ENCODE assay signal across 28 cellular contexts in the genomic region with DNA sequence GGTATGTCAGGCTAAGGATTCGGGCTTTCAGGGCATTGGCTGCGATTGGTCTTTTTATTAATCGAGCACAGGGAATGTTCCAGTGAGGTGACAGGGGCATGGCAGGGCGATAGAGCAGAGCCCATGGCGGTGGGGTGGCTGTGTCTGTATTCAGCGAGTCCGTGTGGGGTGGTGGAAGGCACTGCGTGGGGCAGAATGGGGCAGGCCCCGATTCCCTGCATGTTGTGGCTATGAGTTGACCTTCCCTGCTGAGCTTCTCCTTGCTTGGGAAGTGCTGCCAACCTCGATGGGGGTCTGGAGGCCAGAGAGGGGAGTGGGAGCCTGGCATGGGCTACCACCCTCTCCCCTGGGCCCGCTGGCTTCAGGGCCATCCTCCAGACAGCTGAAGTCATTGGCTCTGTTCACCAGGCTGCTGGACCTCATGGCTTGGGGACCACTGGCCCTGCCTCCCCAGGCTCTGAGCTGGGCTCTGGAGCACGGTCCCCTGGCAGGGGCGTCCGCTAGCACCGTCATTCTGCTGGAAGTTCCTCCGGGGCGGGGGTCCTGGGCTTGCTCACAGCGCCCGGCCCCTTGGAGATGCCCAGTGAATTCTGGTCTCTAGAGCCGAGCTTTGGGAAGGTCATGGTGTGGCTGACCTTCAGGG.
"Had no signal": no experiment of that assay in that cellular context is flagged by ENCODE, and none has a peak within 500 bp of the region (broad histone marks: within the 10 kb centered on the region; RNA-seq: fewer than 3 reads in every experiment).

No MANE protein-coding gene starts in this region.

- H3K4me2 ChIP-seq: hepatocyte had no signal

- H3K4me3 ChIP-seq: esophagus squamous epithelium, hepatocyte, right atrium auricular region, testis had no signal

- H3K27me3 ChIP-seq: esophagus squamous epithelium, hepatocyte, right atrium auricular region, testis had no signal

- H3K36me3 Mint-ChIP-seq: activated naive CD4-positive, alpha-beta T cell treated with anti-CD3 and anti-CD28 coated beads, Interleukin-2, amount 50 U/mL, for 72 hours; natural killer cell had no signal

- H3K27ac ChIP-seq: epithelial cell of prostate, esophagus squamous epithelium, hepatocyte, right atrium auricular region, testis, VCaP had no signal

- H3K27me3 Mint-ChIP-seq: central memory CD8-positive, alpha-beta T cell; memory B cell had no signal

- H2AFZ ChIP-seq: hepatocyte had no signal

- FAIRE-seq: colon, endometrium, keratinocyte, TTC549 had no signal

- H3K9me3 Mint-ChIP-seq: activated naive CD4-positive, alpha-beta T cell treated with anti-CD3 and anti-CD28 coated beads, Interleukin-2, amount 50 U/mL, for 72 hours; activated T-cell treated with anti-CD3 and anti-CD28 coated beads, Interleukin-2, amount 50 U/mL, for 72 hours; central memory CD8-positive, alpha-beta T cell; memory B cell; natural killer cell had no signal

- H3K27ac Mint-ChIP-seq: activated T-cell treated with anti-CD3 and anti-CD28 coated beads, Interleukin-2, amount 50 U/mL, for 72 hours; memory B cell; natural killer cell had no signal

- H3K36me3 ChIP-seq: esophagus squamous epithelium, right atrium auricular region had no signal

- DNase-seq: activated CD4-positive, alpha-beta T cell treated with anti-CD3 and anti-CD28 coated beads for 4 hours; activated CD4-positive, alpha-beta T cell treated with anti-CD3 and anti-CD28 coated beads, Interleukin-2, amount 50 U/mL, for 4 hours; activated naive CD4-positive, alpha-beta T cell; activated T-cell treated with anti-CD3 and anti-CD28 coated beads for 4 hours; activated T-cell treated with anti-CD3 and anti-CD28 coated beads, Interleukin-2, amount 50 U/mL, for 72 hours; effector CD8-positive, alpha-beta T cell; esophagus squamous epithelium; foreskin melanocyte; left colon; natural killer cell; nucleus accumbens; stimulated activated CD4-positive, alpha-beta T cell treated with anti-CD3 and anti-CD28 coated beads, Interleukin-15, amount 100 ng/mL, for 24 hours; stimulated activated CD4-positive, alpha-beta T cell treated with anti-CD3 and anti-CD28 coated beads, Interleukin-2, amount 100 ng/mL, for 24 hours; stimulated activated naive CD8-positive, alpha-beta T cell treated with anti-CD3 and anti-CD28 coated beads, Interleukin-15, Interleukin-2, amounts not matched to agents 100 U/mL and 50 U/mL, for 24 hours; T-helper 9 cell; testis; trophoblast cell had no signal

- H3K79me2 ChIP-seq: hepatocyte had no signal

- H3K9me3 ChIP-seq: esophagus squamous epithelium, right atrium auricular region, testis had no signal

- ATAC-seq: activated naive CD4-positive, alpha-beta T cell treated with anti-CD3 and anti-CD28 coated beads, Interleukin-2, amount 50 U/mL, for 72 hours; activated T-cell treated with anti-CD3 and anti-CD28 coated beads, Interleukin-2, amount 50 U/mL, for 72 hours; left colon; natural killer cell; stimulated activated naive CD8-positive, alpha-beta T cell treated with anti-CD3 and anti-CD28 coated beads, Interleukin-15, Interleukin-2, amounts not matched to agents 100 U/mL and 50 U/mL, for 24 hours had no signal

- H3K4me3 Mint-ChIP-seq: activated T-cell treated with anti-CD3 and anti-CD28 coated beads, Interleukin-2, amount 50 U/mL, for 72 hours; central memory CD8-positive, alpha-beta T cell; memory B cell; natural killer cell had no signal
